ENCODE assay signal across 1 cellular context in genomic region chr22:33302049-33302545, GRCh38.
TF ChIP-seq lines count a peak whose summit lies in the region.

No MANE protein-coding gene starts in this region.

TF ChIP-seq in HepG2, 621 proteins besides CTCF, POLR2A, EP300 and RAD21 (continued from another document):
- TF ChIP-seq, protein P1, sequence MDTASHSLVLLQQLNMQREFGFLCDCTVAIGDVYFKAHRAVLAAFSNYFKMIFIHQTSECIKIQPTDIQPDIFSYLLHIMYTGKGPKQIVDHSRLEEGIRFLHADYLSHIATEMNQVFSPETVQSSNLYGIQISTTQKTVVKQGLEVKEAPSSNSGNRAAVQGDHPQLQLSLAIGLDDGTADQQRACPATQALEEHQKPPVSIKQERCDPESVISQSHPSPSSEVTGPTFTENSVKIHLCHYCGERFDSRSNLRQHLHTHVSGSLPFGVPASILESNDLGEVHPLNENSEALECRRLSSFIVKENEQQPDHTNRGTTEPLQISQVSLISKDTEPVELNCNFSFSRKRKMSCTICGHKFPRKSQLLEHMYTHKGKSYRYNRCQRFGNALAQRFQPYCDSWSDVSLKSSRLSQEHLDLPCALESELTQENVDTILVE (CRISPR knock-in tag; IDR thresholded peaks at IDR 0.05) = 0 out of 2 replicates have a peak, but pooled peaks have one; percentile 51
- TF ChIP-seq RFX3 (CRISPR knock-in tag; IDR thresholded peaks at IDR 0.05) (no peak), SNAPC4 (CRISPR knock-in tag; IDR thresholded peaks at IDR 0.05) (0 out of 2 replicates have a peak, but pooled peaks have one; percentile 27), ZMYM3 (CRISPR knock-in tag; IDR thresholded peaks at IDR 0.05) (peak; percentile 67; the same call in 1 of the 2 replicates), NFE2 (CRISPR knock-in tag; IDR thresholded peaks at IDR 0.05) (no peak), ZNF558 (CRISPR knock-in tag; IDR thresholded peaks at IDR 0.05; ENCODE audit: borderline replicate concordance) (no peak), ZNF788 (CRISPR knock-in tag; IDR thresholded peaks at IDR 0.05; ENCODE audit: borderline replicate concordance) (no peak; the same call in 1 of the 2 replicates), TBX2 (CRISPR knock-in tag; IDR thresholded peaks at IDR 0.05; ENCODE audit: borderline replicate concordance) (peak; percentile 42; the same call in 1 of the 2 replicates), ZNF20 (CRISPR knock-in tag; IDR thresholded peaks at IDR 0.05) (no peak), GLI4 (CRISPR knock-in tag; IDR thresholded peaks at IDR 0.05; ENCODE audit: borderline replicate concordance) (no peak), TOE1 (CRISPR knock-in tag; IDR thresholded peaks at IDR 0.05) (no peak), ZNF646 (CRISPR knock-in tag; IDR thresholded peaks at IDR 0.05) (no peak), ATF4 (CRISPR knock-in tag; IDR thresholded peaks at IDR 0.05) (no peak), ERF (CRISPR knock-in tag; IDR thresholded peaks at IDR 0.05) (0 out of 2 replicates have a peak, but pooled peaks have one; percentile 24), REPIN1 (CRISPR knock-in tag; IDR thresholded peaks at IDR 0.05; ENCODE audit: borderline replicate concordance, low read depth) (peak; percentile 64; the same call in 1 of the 2 replicates), AKAP8 (CRISPR knock-in tag; IDR thresholded peaks at IDR 0.05) (no peak), SPEN (CRISPR knock-in tag; IDR thresholded peaks at IDR 0.05; ENCODE audit: low read depth) (peak; percentile 60; the same call in 1 of the 2 replicates), HES4 (CRISPR knock-in tag; IDR thresholded peaks at IDR 0.05; ENCODE audit: borderline replicate concordance) (no peak), PPARG (CRISPR knock-in tag; conservative IDR thresholded peaks at IDR 0.05) (peak; percentile 77; the same call in 1 of the 2 replicates), ZNF124 (CRISPR knock-in tag; IDR thresholded peaks at IDR 0.05) (no peak), ATF7-NPFF (CRISPR knock-in tag; IDR thresholded peaks at IDR 0.05; ENCODE audit: low read depth) (0 out of 2 replicates have a peak, but pooled peaks have one; percentile 56), SNAI1 (CRISPR knock-in tag; IDR thresholded peaks at IDR 0.05; ENCODE audit: borderline replicate concordance) (no peak), ZNF24 (IDR thresholded peaks at IDR 0.05) (no peak), SRSF4 (IDR thresholded peaks at IDR 0.05; ENCODE audit: low read depth, low read length, poor library complexity, severe bottlenecking) (no peak), ZNF780A (CRISPR knock-in tag; IDR thresholded peaks at IDR 0.05) (no peak), BHLHE40 (IDR thresholded peaks at IDR 0.05; ENCODE audit: low read length) (peak; percentile 26; the same call in 1 of the 2 replicates), KDM3A (CRISPR knock-in tag; IDR thresholded peaks at IDR 0.05; ENCODE audit: low read depth) (peak; percentile 83; the same call in 1 of the 2 replicates), TRIM22 (IDR thresholded peaks at IDR 0.05) (no peak), RARA (CRISPR knock-in tag; IDR thresholded peaks at IDR 0.05) (peak; percentile 36), ZNF549 (CRISPR knock-in tag; IDR thresholded peaks at IDR 0.05) (no peak), ZNF547 (CRISPR knock-in tag; IDR thresholded peaks at IDR 0.05) (no peak), POGZ (CRISPR knock-in tag; IDR thresholded peaks at IDR 0.05) (peak; percentile 68)
- TF ChIP-seq, protein P2, sequence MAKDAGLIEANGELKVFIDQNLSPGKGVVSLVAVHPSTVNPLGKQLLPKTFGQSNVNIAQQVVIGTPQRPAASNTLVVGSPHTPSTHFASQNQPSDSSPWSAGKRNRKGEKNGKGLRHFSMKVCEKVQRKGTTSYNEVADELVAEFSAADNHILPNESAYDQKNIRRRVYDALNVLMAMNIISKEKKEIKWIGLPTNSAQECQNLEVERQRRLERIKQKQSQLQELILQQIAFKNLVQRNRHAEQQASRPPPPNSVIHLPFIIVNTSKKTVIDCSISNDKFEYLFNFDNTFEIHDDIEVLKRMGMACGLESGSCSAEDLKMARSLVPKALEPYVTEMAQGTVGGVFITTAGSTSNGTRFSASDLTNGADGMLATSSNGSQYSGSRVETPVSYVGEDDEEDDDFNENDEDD (CRISPR knock-in tag; IDR thresholded peaks at IDR 0.05; ENCODE audit: borderline replicate concordance) = no peak
TF ChIP-seq in HepG2: peak in this region for 116.
